ENCODE assay signal across 33 cellular contexts in genomic region chr12:42982828-42983227, GRCh38.
"Had no signal": no experiment of that assay in that cellular context is flagged by ENCODE, and none has a peak within 500 bp of the region (broad histone marks: within the 10 kb centered on the region; RNA-seq: fewer than 3 reads in every experiment).

No MANE protein-coding gene starts in this region.

- H3K27ac Mint-ChIP-seq: activated CD8-positive, alpha-beta T cell treated with anti-CD3 and anti-CD28 coated beads for 36 hours; activated naive CD4-positive, alpha-beta T cell treated with anti-CD3 and anti-CD28 coated beads, Interleukin-2, amount 50 U/mL, for 24 hours; activated naive CD8-positive, alpha-beta T cell treated with anti-CD3 and anti-CD28 coated beads, Interleukin-2, amount 10 ng/mL, durations not matched to agents 7 days and 5 days; activated T-cell treated with anti-CD3 and anti-CD28 coated beads, Interleukin-2, amount 50 U/mL, for 24 hours; activated T-helper 2 cell treated with anti-CD3 and anti-CD28 coated beads, Interferon-gamma antibody, Interleukin-2, Interleukin-4, amounts not matched to agents 10 μg/mL and 5 μg/mL and 100 μg/mL, durations not matched to agents 14 hours and 24 hours and 36 hours had no signal

- H3K36me3 Mint-ChIP-seq: activated naive CD4-positive, alpha-beta T cell treated with anti-CD3 and anti-CD28 coated beads, Interleukin-2, amount 50 U/mL, for 24 hours; activated naive CD8-positive, alpha-beta T cell treated with anti-CD3 and anti-CD28 coated beads, Interleukin-2, amount 10 ng/mL, durations not matched to agents 7 days and 5 days; brain had no signal

- H3K4me3 Mint-ChIP-seq: activated CD8-positive, alpha-beta T cell treated with anti-CD3 and anti-CD28 coated beads for 36 hours; activated naive CD4-positive, alpha-beta T cell treated with anti-CD3 and anti-CD28 coated beads, Interleukin-2, amount 50 U/mL, for 24 hours; activated naive CD8-positive, alpha-beta T cell treated with anti-CD3 and anti-CD28 coated beads, Interleukin-2, amount 10 ng/mL, durations not matched to agents 7 days and 5 days; activated T-cell treated with anti-CD3 and anti-CD28 coated beads, Interleukin-2, amount 50 U/mL, for 24 hours; brain had no signal

- ATAC-seq: activated CD8-positive, alpha-beta T cell treated with anti-CD3 and anti-CD28 coated beads for 36 hours; PC-3; Right ventricle myocardium inferior had no signal

- DNase-seq: activated CD4-positive, alpha-beta T cell treated with anti-CD3 and anti-CD28 coated beads for 1 hour; activated CD4-positive, alpha-beta T cell treated with anti-CD3 and anti-CD28 coated beads for 48 hours; activated CD4-positive, CD25-positive, alpha-beta regulatory T cell; activated CD8-positive, alpha-beta T cell treated with anti-CD3 and anti-CD28 coated beads for 36 hours; activated gamma-delta T cell; activated naive CD4-positive, alpha-beta T cell treated with Interleukin-2 at 50 U/mL for 16 hours; activated naive CD8-positive, alpha-beta T cell treated with anti-CD3 and anti-CD28 coated beads, Interleukin-2, amount 10 ng/mL, durations not matched to agents 7 days and 5 days; activated T-cell treated with anti-CD3 and anti-CD28 coated beads, Interleukin-2, amount 50 U/mL, for 24 hours; amygdala; caudate nucleus; cerebellar nuclear complex; Kasumi-1; MG63; NCI-H1048; NCI-H1105 treated with DMSO at 0.1 percent for 48 hours; NCI-H1436; NCI-H1694; NCI-H1930; NCI-H2081 treated with DMSO at 0.1 percent for 48 hours; NCI-H226; NCI-H446 treated with DMSO at 0.1 percent for 48 hours; NCI-H524; NCI-H69; NK-92 treated with Interleukin-12 subunit alpha and Interleukin-12 subunit beta, amount 100 ng/mL, for 24 hours; PC-3; Peyer's patch; SIG-M5; T1000 had no signal

- H3K4me1 Mint-ChIP-seq: activated naive CD4-positive, alpha-beta T cell treated with anti-CD3 and anti-CD28 coated beads, Interleukin-2, amount 50 U/mL, for 24 hours; activated naive CD8-positive, alpha-beta T cell treated with anti-CD3 and anti-CD28 coated beads, Interleukin-2, amount 10 ng/mL, durations not matched to agents 7 days and 5 days had no signal

- H3K27me3 Mint-ChIP-seq: activated CD8-positive, alpha-beta T cell treated with anti-CD3 and anti-CD28 coated beads for 36 hours; activated naive CD4-positive, alpha-beta T cell treated with anti-CD3 and anti-CD28 coated beads, Interleukin-2, amount 50 U/mL, for 24 hours; activated naive CD8-positive, alpha-beta T cell treated with anti-CD3 and anti-CD28 coated beads, Interleukin-2, amount 10 ng/mL, durations not matched to agents 7 days and 5 days; activated T-cell treated with anti-CD3 and anti-CD28 coated beads, Interleukin-2, amount 50 U/mL, for 24 hours; brain had no signal

- H3K4me3 ChIP-seq: ascending aorta, MG63, Peyer's patch had no signal

- H3K9me3 Mint-ChIP-seq: activated CD8-positive, alpha-beta T cell treated with anti-CD3 and anti-CD28 coated beads for 36 hours; activated naive CD4-positive, alpha-beta T cell treated with anti-CD3 and anti-CD28 coated beads, Interleukin-2, amount 50 U/mL, for 24 hours; activated T-cell treated with anti-CD3 and anti-CD28 coated beads, Interleukin-2, amount 50 U/mL, for 24 hours; activated T-helper 2 cell treated with anti-CD3 and anti-CD28 coated beads, Interferon-gamma antibody, Interleukin-2, Interleukin-4, amounts not matched to agents 10 μg/mL and 5 μg/mL and 100 μg/mL, durations not matched to agents 14 hours and 24 hours and 36 hours had no signal
